Comparison of ENCODE assay signal across 14 cellular contexts in genomic region chr10:76017026-76017732, GRCh38.
"Had no signal": no experiment of that assay in that cellular context is flagged by ENCODE, and none has a peak within 500 bp of the region (broad histone marks: within the 10 kb centered on the region; RNA-seq: fewer than 3 reads in every experiment).

No MANE protein-coding gene starts in this region.

- H3K36me3 ChIP-seq: adrenal gland, brain microvascular endothelial cell, esophagus muscularis mucosa, neutrophil, tibial artery, uterus had no signal

- H3K4me1 ChIP-seq: adrenal gland, esophagus muscularis mucosa, tibial artery, uterus had no signal

- DNase-seq: activated CD4-positive, alpha-beta T cell treated with anti-CD3 and anti-CD28 coated beads, Interleukin-2, amount 10 ng/mL, durations not matched to agents 24 days and 14 days; activated CD8-positive, alpha-beta memory T cell treated with anti-CD3 and anti-CD28 coated beads for 24 hours; activated naive CD4-positive, alpha-beta T cell treated with anti-CD3 and anti-CD28 coated beads, Interleukin-2, amount 10 ng/mL, durations not matched to agents 7 days and 5 days; adrenal gland; brain microvascular endothelial cell; hypothalamus; left colon; right cardiac atrium; tibial artery; uterus had no signal

- H3K4me3 ChIP-seq: adrenal gland, esophagus muscularis mucosa, tibial artery, uterus had no signal

- H3K27me3 ChIP-seq: adrenal gland, brain microvascular endothelial cell, esophagus muscularis mucosa, neutrophil, tibial artery, uterus had no signal

- H3K9me3 ChIP-seq: adrenal gland, esophagus muscularis mucosa, neutrophil, tibial artery, uterus had no signal

- ATAC-seq: left colon; right cardiac atrium; stimulated activated effector memory CD8-positive, alpha-beta T cell treated with anti-CD3 and anti-CD28 coated beads, Interleukin-12 subunit alpha, Interleukin-12 subunit beta, amount 100 ng/mL, for 72 hours; WTC11 had no signal

- H3K27ac ChIP-seq: adrenal gland, brain microvascular endothelial cell, esophagus muscularis mucosa, neutrophil, tibial artery, uterus had no signal
